Comparison of ENCODE assay signal across 7 cellular contexts in genomic region chr3:65343031-65343430, GRCh38.
"Had no signal": no experiment of that assay in that cellular context is flagged by ENCODE, and none has a peak within 500 bp of the region (broad histone marks: within the 10 kb centered on the region; RNA-seq: fewer than 3 reads in every experiment).

No MANE protein-coding gene starts in this region.

- DNase-seq: GOT3, H7, HFFc6, IMR-90 had no signal

- H3K4me3 ChIP-seq: HAP-1, K562 had no signal

- H3K4me1 ChIP-seq: HAP-1 had no signal

- H3K9me3 Mint-ChIP-seq: HFFc6 had no signal

- H3K36me3 ChIP-seq: HAP-1 had no signal

- H3K4me3 Mint-ChIP-seq: HFFc6 had no signal

- H3K27ac Mint-ChIP-seq: HFFc6 had no signal

- H3K27ac ChIP-seq: HL-60 had no signal
